Comparison of ENCODE assay signal across 7 cellular contexts in genomic region chr10:31039006-31039405, GRCh38. TPM values are rescaled to one million over a fixed set of nuclear protein-coding genes. Genes with fewer than 3 reads are reported as not detected.
DNase-seq lines count a peak whose midpoint lies in the region; ATAC-seq and TF ChIP-seq lines count a peak whose summit lies in the region.
"Not testable (repeated sequence)": the region's sequence is repeated elsewhere in the genome, so short reads cannot be mapped to it uniquely, and the experiment has no call there.

No MANE protein-coding gene starts in this region.

- H3K36me3 Mint-ChIP-seq in CD4-positive, alpha-beta T cell (ENCODE audit: low read depth); activated B cell treated with CpG ODN at 0.5 μM for 24 hours (ENCODE audit: low read depth); naive thymus-derived CD8-positive, alpha-beta T cell: not testable (repeated sequence)

- not testable (repeated sequence) for TF ChIP-seq CTCF in CD4-positive, alpha-beta T cell (IDR thresholded peaks at IDR 0.05); IMR-90 (conservative IDR thresholded peaks at IDR 0.05; ENCODE audit: low read depth, low read length); OCI-LY3 (IDR thresholded peaks at IDR 0.05; ENCODE audit: low read depth, low read length); SU-DHL-6 (IDR thresholded peaks at IDR 0.05; ENCODE audit: insufficient read depth, low read length, poor library complexity, severe bottlenecking); activated B cell treated with CpG ODN at 0.5 μM for 24 hours (IDR thresholded peaks at IDR 0.05)

- H3K79me1 ChIP-seq in IMR-90 (ENCODE audit: low read depth in 1 of 2, low read length in 2 of 2), result not testable (repeated sequence)

- not testable (repeated sequence) for H4K5ac ChIP-seq in IMR-90 (ENCODE audit: low read depth, low read length)

- not testable (repeated sequence) for TF ChIP-seq RAD21 in IMR-90 (IDR thresholded peaks at IDR 0.05; ENCODE audit: low read length)

- H2AFZ ChIP-seq in IMR-90 (replicated peaks; ENCODE audit: low read length, poor library complexity), result not testable (repeated sequence)
- H2AFZ ChIP-seq in OCI-LY3 (ENCODE audit: low read depth, low read length), result peak overlapping the region; percentile 62; the same call in 1 of the 2 replicates
- peak overlapping the region; percentile 54 for H2AFZ ChIP-seq in SU-DHL-6 (ENCODE audit: low read depth, low read length, severe bottlenecking)

- H3K4me1 ChIP-seq in IMR-90 (ENCODE audit: control insufficient read depth, insufficient read depth, low read length), result not testable (repeated sequence)
- H3K4me1 ChIP-seq in OCI-LY3 (ENCODE audit: low read length), result peaks cover 19% of the 10 kb centered on the region

- H3K56ac ChIP-seq in IMR-90 (ENCODE audit: extremely low read depth, insufficient read depth, low read length), result not testable (repeated sequence)

- peak overlapping the region; percentile 41; the same call in 1 of the 2 replicates for H3K14ac ChIP-seq in IMR-90 (replicated peaks; ENCODE audit: low read depth, low read length)

- not testable (repeated sequence) for DNase-seq in CD4-positive, alpha-beta T cell; IMR-90; activated B cell treated with CpG ODN at 0.5 μM for 24 hours; naive thymus-derived CD8-positive, alpha-beta T cell
- DNase-seq in MV-4-11 (lab: John Stamatoyannopoulos, UW), result peak; percentile 80

- H3K23ac ChIP-seq in IMR-90 (ENCODE audit: low read depth, low read length), result not testable (repeated sequence)

- H3K36me3 ChIP-seq in IMR-90 (ENCODE audit: control insufficient read depth, insufficient read depth, low read length); OCI-LY3 (replicated peaks; ENCODE audit: low read depth, low read length); SU-DHL-6 (ENCODE audit: low read length): not testable (repeated sequence)

- not testable (repeated sequence) for H2AK5ac ChIP-seq in IMR-90 (ENCODE audit: low read depth, low read length)

- not testable (repeated sequence) for H3K27ac ChIP-seq in CD4-positive, alpha-beta T cell (ENCODE audit: low read depth, low read length); IMR-90 (ENCODE audit: insufficient read depth, low read length); SU-DHL-6 (ENCODE audit: low read depth, low read length)
- H3K27ac ChIP-seq in OCI-LY3 (ENCODE audit: low read length), result peak overlapping the region; percentile 35

- dilution Hi-C loops in IMR-90 (cut with HindIII; ENCODE audit: low sequenced_read_pairs, unreplicated experiment), result not testable (repeated sequence)

- H4K8ac ChIP-seq in IMR-90 (ENCODE audit: low read depth in 2 of 2, low read length in 2 of 2), result not testable (repeated sequence)

- CTCF ChIA-PET in CD4-positive, alpha-beta T cell (lab: Charles Lee), result interaction anchor here (1.3 kb wide), 1 partner anchor 7 kb away, joined by 3 read pairs; the partner anchor contains the start of gene ZNF438
- CTCF ChIA-PET in IMR-90 (lab: Yijun Ruan, JAX), result interaction anchor here (0.6 kb wide), 1 partner anchor 90 kb away, joined by 3 read pairs; no protein-coding TSS in a partner anchor
- CTCF ChIA-PET in activated B cell treated with CpG ODN at 0.5 μM for 24 hours (lab: Charles Lee), result not testable (repeated sequence)

- H4K20me1 ChIP-seq in IMR-90 (ENCODE audit: insufficient read depth, low read length); OCI-LY3 (ENCODE audit: insufficient read depth, low read length); SU-DHL-6 (ENCODE audit: low read depth, low read length): not testable (repeated sequence)

- not testable (repeated sequence) for BruUV-seq in IMR-90 (replicated peaks; lab: Mats Ljungman, UMichigan)

- not testable (repeated sequence) for H2AK9ac ChIP-seq in IMR-90 (replicated peaks; ENCODE audit: low read depth, low read length, poor library complexity)

- H2BK120ac ChIP-seq in IMR-90 (ENCODE audit: low read depth, low read length), result peak overlapping the region; percentile 26; the same call in 1 of the 2 replicates

- in situ Hi-C loops in IMR-90 (cut with MboI; ENCODE audit: low sequenced_read_pairs), result not testable (repeated sequence)

- H2BK5ac ChIP-seq in IMR-90 (ENCODE audit: low read depth, low read length, poor library complexity, severe bottlenecking), result not testable (repeated sequence)

- not testable (repeated sequence) for H3K4me2 ChIP-seq in IMR-90 (ENCODE audit: low read depth, low read length); OCI-LY3 (ENCODE audit: low read length); SU-DHL-6 (ENCODE audit: low read depth, low read length, poor library complexity, severe bottlenecking)

- H3K9ac ChIP-seq in IMR-90 (ENCODE audit: low read depth, low read length); OCI-LY3 (ENCODE audit: low read length); SU-DHL-6 (ENCODE audit: low read length): not testable (repeated sequence)

- not testable (repeated sequence) for H3K9me3 ChIP-seq in CD4-positive, alpha-beta T cell (ENCODE audit: control insufficient read depth, low read length); IMR-90 (ENCODE audit: control insufficient read depth, insufficient read depth, low read length); OCI-LY3 (ENCODE audit: insufficient read depth, low read length); SU-DHL-6 (ENCODE audit: insufficient read depth, low read length)

- TF ChIP-seq POLR2A in IMR-90 (IDR thresholded peaks at IDR 0.05; ENCODE audit: low read depth, low read length), result not testable (repeated sequence)

- H4K91ac ChIP-seq in IMR-90 (ENCODE audit: insufficient read depth, low read depth, low read length), result not testable (repeated sequence)

- H2BK20ac ChIP-seq in IMR-90 (ENCODE audit: low read depth, low read length), result peak overlapping the region; percentile 87

- not testable (repeated sequence) for H3F3A ChIP-seq in SU-DHL-6 (ENCODE audit: insufficient read depth)

- not testable (repeated sequence) for H3K4me3 Mint-ChIP-seq in CD4-positive, alpha-beta T cell; activated B cell treated with CpG ODN at 0.5 μM for 24 hours; naive thymus-derived CD8-positive, alpha-beta T cell

- H3K27ac Mint-ChIP-seq in CD4-positive, alpha-beta T cell, result peak overlapping the region; percentile 21
- peak overlapping the region; percentile 84 for H3K27ac Mint-ChIP-seq in activated B cell treated with CpG ODN at 0.5 μM for 24 hours
- H3K27ac Mint-ChIP-seq in naive thymus-derived CD8-positive, alpha-beta T cell, result peak overlapping the region in 7 of 10 donors; percentile 6 to 77 (median 49)

- H2BK15ac ChIP-seq in IMR-90 (ENCODE audit: low read depth, low read length), result peak overlapping the region; percentile 72; the same call in 2 of the 3 replicates

- POLR2A ChIA-PET in CD4-positive, alpha-beta T cell (lab: Charles Lee); IMR-90 (lab: Charles Lee; ENCODE audit: unreplicated experiment); naive thymus-derived CD8-positive, alpha-beta T cell (lab: Charles Lee): not testable (repeated sequence)
- POLR2A ChIA-PET in activated B cell treated with CpG ODN at 0.5 μM for 24 hours (lab: Charles Lee), result interaction anchor here (0.8 kb wide), 1 partner anchor 9 kb away, joined by 3 read pairs; no protein-coding TSS in a partner anchor

- H3K4me1 Mint-ChIP-seq in CD4-positive, alpha-beta T cell (ENCODE audit: low read depth); activated B cell treated with CpG ODN at 0.5 μM for 24 hours; naive thymus-derived CD8-positive, alpha-beta T cell: not testable (repeated sequence)

- not testable (repeated sequence) for H3K4ac ChIP-seq in IMR-90 (ENCODE audit: low read depth, low read length)

- intact Hi-C loops in CD4-positive, alpha-beta T cell (cut with DNase I, micrococcal nuclease), result loop anchor here in 1 of 2 experiments (10.0 kb wide), 2 partner anchors 334 to 684 kb away; no protein-coding TSS in a partner anchor
- intact Hi-C loops in IMR-90 (cut with micrococcal nuclease), result not testable (repeated sequence)
- intact Hi-C loops in activated B cell treated with CpG ODN at 0.5 μM for 24 hours (cut with micrococcal nuclease), result loop anchor here (10.0 kb wide), 1 partner anchor 694 kb away; the partner anchor contains the start of gene MTPAP

- not testable (repeated sequence) for H3K18ac ChIP-seq in IMR-90 (ENCODE audit: low read depth, low read length)

- H3K9me2 ChIP-seq in SU-DHL-6 (replicated peaks; ENCODE audit: insufficient read depth, low read length), result not testable (repeated sequence)

- not testable (repeated sequence) for H3K9me3 Mint-ChIP-seq in CD4-positive, alpha-beta T cell; activated B cell treated with CpG ODN at 0.5 μM for 24 hours; naive thymus-derived CD8-positive, alpha-beta T cell

- not testable (repeated sequence) for H3K27me3 Mint-ChIP-seq in CD4-positive, alpha-beta T cell; activated B cell treated with CpG ODN at 0.5 μM for 24 hours; naive thymus-derived CD8-positive, alpha-beta T cell

- H3K79me2 ChIP-seq in OCI-LY3 (ENCODE audit: low read length); SU-DHL-6 (ENCODE audit: insufficient read depth, low read length): not testable (repeated sequence)

- not testable (repeated sequence) for ATAC-seq in CD4-positive, alpha-beta T cell (ENCODE audit: poor library complexity); IMR-90 (ENCODE audit: low read depth); naive thymus-derived CD8-positive, alpha-beta T cell
- ATAC-seq in activated B cell treated with CpG ODN at 0.5 μM for 24 hours (ENCODE audit: low read depth), result peak; percentile 77

- H3K4me3 ChIP-seq in IMR-90 (ENCODE audit: insufficient read depth, low read depth, low read length); OCI-LY3 (ENCODE audit: low read length); SU-DHL-6 (ENCODE audit: insufficient read depth, low read length, poor library complexity, severe bottlenecking): not testable (repeated sequence)

- H3K9me1 ChIP-seq in IMR-90 (ENCODE audit: insufficient read depth, low read length), result not testable (repeated sequence)

- not testable (repeated sequence) for H3K27me3 ChIP-seq in CD4-positive, alpha-beta T cell (ENCODE audit: control insufficient read depth, insufficient read depth, low read length); IMR-90 (ENCODE audit: control insufficient read depth, insufficient read depth, low read length); OCI-LY3 (ENCODE audit: low read depth, low read length); SU-DHL-6 (ENCODE audit: low read length)

- no CpG with 5 or more reads among the region's 2 CpGs for WGBS in IMR-90 (ENCODE audit: extremely low coverage in 2 of 2, insufficient read length in 1 of 2), 2 experiments

RNA-seq across cellular contexts. Expression of gene ZNF438, which starts 7.3 kb away (rescaled TPM):
- total RNA-seq in CD4-positive, alpha-beta T cell, result 1 to 10 TPM; 1.9 to 2.0 TPM
- total RNA-seq in IMR-90 (2012; rRNA removed) (2.8 and 2.9 TPM in 2 replicates), activated B cell treated with CpG ODN at 0.5 μM for 24 hours (2.9 and 3.9 TPM in 2 replicates)
- 1.8 TPM in 2 replicates for polyA plus RNA-seq in IMR-90 (2012; rRNA removed)
- polyA plus RNA-seq in IMR-90 (2012; cell fraction: cytosol; rRNA removed), result 0.75 and 0.88 TPM in 2 replicates
- 1.1 and 4.6 TPM in 2 replicates for polyA plus RNA-seq in IMR-90 (2012; cell fraction: nucleus; rRNA removed; ENCODE audit: low replicate concordance)
- 1 to 10 TPM; 4.4 to 4.5 TPM for total RNA-seq in naive thymus-derived CD8-positive, alpha-beta T cell
- polyA plus RNA-seq in naive thymus-derived CD8-positive, alpha-beta T cell, result 1 to 10 TPM; 2.3 to 6.0 (median 3.9) TPM

Comparison
In these comparisons a context has a peak if more than half of its experiments do, and no peak if none do; other contexts are left out.
1. H3K27ac Mint-ChIP-seq: peak in every context shown above with its lines; median percentile 84 in activated B cell treated with CpG ODN at 0.5 μM for 24 hours; 49 in naive thymus-derived CD8-positive, alpha-beta T cell; 21 in CD4-positive, alpha-beta T cell.